ENCODE assay signal across 20 cellular contexts in genomic region chr1:232413674-232414073, GRCh38.
"Had no signal": no experiment of that assay in that cellular context is flagged by ENCODE, and none has a peak within 500 bp of the region (broad histone marks: within the 10 kb centered on the region; RNA-seq: fewer than 3 reads in every experiment).

No MANE protein-coding gene starts in this region.

- DNase-seq: effector CD4-positive, alpha-beta T cell; heart left ventricle; left lung; lower lobe of right lung; midbrain; occipital lobe; pancreas; right lobe of liver; stimulated activated CD4-positive, alpha-beta T cell treated with anti-CD3 and anti-CD28 coated beads, Interleukin-4, amount 100 ng/mL, for 1 hour; stimulated activated CD8-positive, alpha-beta memory T cell treated with anti-CD3 and anti-CD28 coated beads, Interleukin-4, amount 100 ng/mL, for 48 hours; tibial artery; upper lobe of right lung had no signal

- H3K27me3 Mint-ChIP-seq: stimulated activated naive CD8-positive, alpha-beta T cell treated with anti-CD3 and anti-CD28 coated beads, Interleukin-15, Interleukin-2, amounts not matched to agents 100 ng/mL and 50 ng/mL, for 24 hours had no signal

- H3K36me3 ChIP-seq: pancreas, right lobe of liver had no signal

- H3K4me1 ChIP-seq: heart left ventricle, left lung, lower lobe of right lung, pancreas, prostate gland, right lobe of liver, upper lobe of right lung, vagina had no signal

- H3K36me3 Mint-ChIP-seq: memory B cell; stimulated activated memory B cell treated with anti-CD40 and anti-IgM and Interleukin-4, amounts not matched to agents 10 μg/mL and 1 μg/mL and 100 μg/mL, for 72 hours had no signal

- H3K4me1 Mint-ChIP-seq: memory B cell; stimulated activated memory B cell treated with anti-CD40 and anti-IgM and Interleukin-4, amounts not matched to agents 10 μg/mL and 1 μg/mL and 100 μg/mL, for 72 hours had no signal

- H3K9me3 Mint-ChIP-seq: memory B cell; stimulated activated memory B cell treated with anti-CD40 and anti-IgM and Interleukin-4, amounts not matched to agents 10 μg/mL and 1 μg/mL and 100 μg/mL, for 72 hours had no signal

- H3K27me3 ChIP-seq: heart left ventricle, left lung, pancreas, right lobe of liver, tibial artery, upper lobe of right lung, vagina had no signal

- H3K9me3 ChIP-seq: pancreas, prostate gland, right lobe of liver had no signal

- H3K27ac ChIP-seq: coronary artery, heart left ventricle, left lung, lower lobe of right lung, pancreas, prostate gland, right lobe of liver, tibial artery, upper lobe of right lung, vagina had no signal

- ATAC-seq: esophagus mucosa; left lung; lower lobe of right lung; pancreas; right lobe of liver; stimulated activated memory B cell treated with anti-CD40 and anti-IgM and Interleukin-4, amounts not matched to agents 10 μg/mL and 1 μg/mL and 100 μg/mL, for 72 hours; upper lobe of right lung had no signal

- H3K4me3 Mint-ChIP-seq: memory B cell; nephron; stimulated activated memory B cell treated with anti-CD40 and anti-IgM and Interleukin-4, amounts not matched to agents 10 μg/mL and 1 μg/mL and 100 μg/mL, for 72 hours; stimulated activated naive CD8-positive, alpha-beta T cell treated with anti-CD3 and anti-CD28 coated beads, Interleukin-15, Interleukin-2, amounts not matched to agents 100 ng/mL and 50 ng/mL, for 24 hours had no signal

- H3K4me3 ChIP-seq: coronary artery, heart left ventricle, left lung, lower lobe of right lung, pancreas, prostate gland, right lobe of liver, tibial artery, upper lobe of right lung, vagina had no signal

- H3K27ac Mint-ChIP-seq: memory B cell; nephron; stimulated activated memory B cell treated with anti-CD40 and anti-IgM and Interleukin-4, amounts not matched to agents 10 μg/mL and 1 μg/mL and 100 μg/mL, for 72 hours; stimulated activated naive CD8-positive, alpha-beta T cell treated with anti-CD3 and anti-CD28 coated beads, Interleukin-15, Interleukin-2, amounts not matched to agents 100 ng/mL and 50 ng/mL, for 24 hours had no signal
